ENCODE assay signal across 12 cellular contexts in genomic region chr15:82894971-82895520, GRCh38. TPM values are rescaled to one million over a fixed set of nuclear protein-coding genes. Genes with fewer than 3 reads are reported as not detected.
A peak's percentile ranks its signal among the peaks of the same experiment; 100 is the strongest.
DNase-seq lines count a peak whose midpoint lies in the region; ATAC-seq and TF ChIP-seq lines count a peak whose summit lies in the region.
"Had no signal": no experiment of that assay in that cellular context is flagged by ENCODE, and none has a peak within 500 bp of the region (broad histone marks: within the 10 kb centered on the region; RNA-seq: fewer than 3 reads in every experiment).

No MANE protein-coding gene starts in this region.

- DNase-seq in D341Med (ENCODE audit: low spot score) (peak; percentile 81), NCI-H2227 (lab: John Stamatoyannopoulos, UW; ENCODE audit: unreplicated experiment) (peak; percentile 37), endodermal cell (peak; percentile 67), neural progenitor cell (ENCODE audit: low spot score) (peak; percentile 78), esophagus muscularis mucosa (ENCODE audit: extremely low spot score) (no peak)
- no peak for DNase-seq in stimulated activated CD4-positive, alpha-beta T cell treated with anti-CD3 and anti-CD28 coated beads, Interleukin-4, amount 100 ng/mL, for 24 hours
- DNase-seq: NCI-H1105, WERI-Rb-1 had no signal

- H3K36me3 ChIP-seq in endodermal cell (ENCODE audit: control insufficient read depth, insufficient read depth, low read length), result no peaks in the 10 kb centered on the region
- no peaks in the 10 kb centered on the region for H3K36me3 ChIP-seq in neural progenitor cell
- H3K36me3 ChIP-seq in esophagus muscularis mucosa, result no peaks in the 10 kb centered on the region
- H3K36me3 ChIP-seq: BLaER1, SJSA1, WERI-Rb-1 had no signal

- H3K9me3 Mint-ChIP-seq in endodermal cell, result no peaks in the 10 kb centered on the region
- no peaks in the 10 kb centered on the region for H3K9me3 Mint-ChIP-seq in neural progenitor cell

- H3K27me3 ChIP-seq in endodermal cell (ENCODE audit: control insufficient read depth, insufficient read depth, low read length, poor library complexity, severe bottlenecking) (no peaks in the 10 kb centered on the region), neural progenitor cell (no peaks in the 10 kb centered on the region), esophagus muscularis mucosa (no peaks in the 10 kb centered on the region)
- H3K27me3 ChIP-seq: BLaER1, SJSA1 had no signal

- TF ChIP-seq CTCF in endodermal cell (conservative IDR thresholded peaks at IDR 0.05) (no peak), neural progenitor cell (IDR thresholded peaks at IDR 0.05) (no peak), esophagus muscularis mucosa (IDR thresholded peaks at IDR 0.05) (no peak)

- intact Hi-C loops in esophagus muscularis mucosa (cut with DNase I), result no loop called here

- H3K27ac ChIP-seq in endodermal cell (ENCODE audit: low read depth, low read length) (no peak overlapping the region), neural progenitor cell (no peak overlapping the region), esophagus muscularis mucosa (replicated peaks in 1 of 4) (no peak overlapping the region)
- H3K27ac ChIP-seq: BLaER1, SJSA1, WERI-Rb-1 had no signal

- H3K4me3 ChIP-seq in endodermal cell (ENCODE audit: low read length) (no peak overlapping the region), neural progenitor cell (no peak overlapping the region), esophagus muscularis mucosa (no peak overlapping the region)
- H3K4me3 ChIP-seq: BLaER1, SJSA1 had no signal

- H3K36me3 Mint-ChIP-seq in endodermal cell (ENCODE audit: low read depth) (peaks cover 9% of the 10 kb centered on the region), neural progenitor cell (no peaks in the 10 kb centered on the region)

- no peak overlapping the region for H3K9ac ChIP-seq in endodermal cell (ENCODE audit: extremely low read depth, low read length, poor library complexity, severe bottlenecking)
- H3K9ac ChIP-seq in neural progenitor cell, result no peak overlapping the region
- H3K9ac ChIP-seq: BLaER1 had no signal

- no peaks in the 10 kb centered on the region for H3K79me2 ChIP-seq in neural progenitor cell (ENCODE audit: low read depth)

- peak overlapping the region; percentile 25 for H3K27ac Mint-ChIP-seq in endodermal cell
- peak overlapping the region; percentile 92 for H3K27ac Mint-ChIP-seq in neural progenitor cell

- H4K20me1 ChIP-seq in neural progenitor cell (ENCODE audit: low read depth), result no peaks in the 10 kb centered on the region
- H4K20me1 ChIP-seq: BLaER1 had no signal

- peaks cover 3% of the 10 kb centered on the region for H3F3A ChIP-seq in neural progenitor cell (ENCODE audit: low read depth)

- no peaks in the 10 kb centered on the region for H3K9me3 ChIP-seq in endodermal cell (ENCODE audit: control insufficient read depth, low read length)
- H3K9me3 ChIP-seq in neural progenitor cell (ENCODE audit: low read depth), result no peaks in the 10 kb centered on the region
- H3K9me3 ChIP-seq in esophagus muscularis mucosa, result no peaks in the 10 kb centered on the region
- H3K9me3 ChIP-seq: BLaER1, SJSA1 had no signal

- no peak overlapping the region for H2AFZ ChIP-seq in neural progenitor cell (replicated peaks)

- H3K4me1 ChIP-seq in endodermal cell (ENCODE audit: control insufficient read depth, insufficient read depth, low read length), result no peaks in the 10 kb centered on the region
- H3K4me1 ChIP-seq in neural progenitor cell, result peaks cover 10% of the 10 kb centered on the region
- H3K4me1 ChIP-seq in esophagus muscularis mucosa, result peaks cover 0 to 9% (median 4%) of the 10 kb centered on the region in 4 donors
- H3K4me1 ChIP-seq: BLaER1, SJSA1 had no signal

- H3K27me3 Mint-ChIP-seq in endodermal cell (ENCODE audit: insufficient read depth) (no peaks in the 10 kb centered on the region), neural progenitor cell (ENCODE audit: insufficient read depth, low read depth) (no peaks in the 10 kb centered on the region)

- H3K4me3 Mint-ChIP-seq in endodermal cell (no peak overlapping the region), neural progenitor cell (peak overlapping the region; percentile 18)

- H3K4me1 Mint-ChIP-seq in endodermal cell, result peaks cover 11% of the 10 kb centered on the region
- H3K4me1 Mint-ChIP-seq in neural progenitor cell, result peaks cover 25% of the 10 kb centered on the region

- H3K4me2 ChIP-seq in neural progenitor cell, result peak overlapping the region; percentile 17
- H3K4me2 ChIP-seq: BLaER1 had no signal

- TF ChIP-seq POLR2A in esophagus muscularis mucosa (IDR thresholded peaks at IDR 0.05; ENCODE audit: low read depth), result no peak

- ATAC-seq in GM21737 (IDR thresholded peaks at IDR 0.05; ENCODE audit: unreplicated experiment) (no peak), GM21576 (IDR thresholded peaks at IDR 0.05; ENCODE audit: unreplicated experiment) (no peak)

- no peak for TF ChIP-seq EP300 in esophagus muscularis mucosa (IDR thresholded peaks at IDR 0.05)

- WGBS in endodermal cell (ENCODE audit: insufficient coverage in 1 of 2, insufficient read length in 1 of 2), 2 experiments, result 40 to 51% methylated on average over 2 to 4 of the region's 4 CpGs
- 28% methylated on average over 4 of the region's 4 CpGs for WGBS in esophagus muscularis mucosa

RNA-seq across cellular contexts. Expression of gene HOMER2, which starts 57.5 kb away (rescaled TPM):
- total RNA-seq in endodermal cell, result 10 to 100 TPM; 31.8 to 32.7 TPM
- 14.5 TPM for polyA plus RNA-seq in endodermal cell (2013, experiment 1 of 2)
- polyA plus RNA-seq in endodermal cell (2013, experiment 2 of 2), result 13.2 TPM
- 25.4 and 259 TPM in 2 replicates for total RNA-seq in neural progenitor cell (ENCODE audit: low replicate concordance)
- 10 to 100 TPM; 13.3 to 54.8 (median 25.8) TPM for total RNA-seq in esophagus muscularis mucosa

Comparison
In these comparisons a context has a peak if more than half of its experiments do, and no peak if none do; other contexts are left out.
1. DNase-seq: peak in D341Med (single experiment), NCI-H2227 (single experiment), endodermal cell (single experiment) and neural progenitor cell (single experiment); none in esophagus muscularis mucosa (single experiment) and stimulated activated CD4-positive, alpha-beta T cell treated with anti-CD3 and anti-CD28 coated beads, Interleukin-4, amount 100 ng/mL, for 24 hours (single experiment).